ENCODE assay signal across 1 cellular context in the genomic region with DNA sequence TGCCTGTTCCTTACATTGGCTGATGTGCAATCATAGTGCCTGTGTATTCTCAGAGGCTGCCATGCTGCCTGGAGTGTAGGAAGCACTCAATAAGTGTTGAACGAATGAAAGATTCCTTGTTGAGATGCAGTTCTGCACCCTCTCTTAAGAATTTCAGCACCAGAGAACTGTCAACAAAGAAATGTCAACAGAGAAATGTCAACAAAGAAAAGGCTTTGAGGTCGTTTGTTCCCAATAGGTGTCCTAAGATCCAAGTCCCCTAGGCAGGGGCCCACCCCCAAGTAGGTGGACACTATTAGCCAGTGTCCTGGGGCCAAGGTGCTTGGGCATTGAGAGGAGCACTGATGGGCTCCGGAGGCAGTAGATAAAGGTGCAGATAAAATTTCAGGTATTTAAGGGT.
TF ChIP-seq lines count a peak whose summit lies in the region.

No MANE protein-coding gene starts in this region.

TF ChIP-seq in liver, 16 proteins besides CTCF, POLR2A, EP300 and RAD21 (continued from another document):
- TF ChIP-seq, protein P1, sequence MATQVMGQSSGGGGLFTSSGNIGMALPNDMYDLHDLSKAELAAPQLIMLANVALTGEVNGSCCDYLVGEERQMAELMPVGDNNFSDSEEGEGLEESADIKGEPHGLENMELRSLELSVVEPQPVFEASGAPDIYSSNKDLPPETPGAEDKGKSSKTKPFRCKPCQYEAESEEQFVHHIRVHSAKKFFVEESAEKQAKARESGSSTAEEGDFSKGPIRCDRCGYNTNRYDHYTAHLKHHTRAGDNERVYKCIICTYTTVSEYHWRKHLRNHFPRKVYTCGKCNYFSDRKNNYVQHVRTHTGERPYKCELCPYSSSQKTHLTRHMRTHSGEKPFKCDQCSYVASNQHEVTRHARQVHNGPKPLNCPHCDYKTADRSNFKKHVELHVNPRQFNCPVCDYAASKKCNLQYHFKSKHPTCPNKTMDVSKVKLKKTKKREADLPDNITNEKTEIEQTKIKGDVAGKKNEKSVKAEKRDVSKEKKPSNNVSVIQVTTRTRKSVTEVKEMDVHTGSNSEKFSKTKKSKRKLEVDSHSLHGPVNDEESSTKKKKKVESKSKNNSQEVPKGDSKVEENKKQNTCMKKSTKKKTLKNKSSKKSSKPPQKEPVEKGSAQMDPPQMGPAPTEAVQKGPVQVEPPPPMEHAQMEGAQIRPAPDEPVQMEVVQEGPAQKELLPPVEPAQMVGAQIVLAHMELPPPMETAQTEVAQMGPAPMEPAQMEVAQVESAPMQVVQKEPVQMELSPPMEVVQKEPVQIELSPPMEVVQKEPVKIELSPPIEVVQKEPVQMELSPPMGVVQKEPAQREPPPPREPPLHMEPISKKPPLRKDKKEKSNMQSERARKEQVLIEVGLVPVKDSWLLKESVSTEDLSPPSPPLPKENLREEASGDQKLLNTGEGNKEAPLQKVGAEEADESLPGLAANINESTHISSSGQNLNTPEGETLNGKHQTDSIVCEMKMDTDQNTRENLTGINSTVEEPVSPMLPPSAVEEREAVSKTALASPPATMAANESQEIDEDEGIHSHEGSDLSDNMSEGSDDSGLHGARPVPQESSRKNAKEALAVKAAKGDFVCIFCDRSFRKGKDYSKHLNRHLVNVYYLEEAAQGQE (IDR thresholded peaks at IDR 0.05), result peak; percentile 84
- peak; percentile 99 for TF ChIP-seq FOXA1 (IDR thresholded peaks at IDR 0.05)
- TF ChIP-seq HNF4G (IDR thresholded peaks at IDR 0.05), result peak; percentile 36
- TF ChIP-seq RXRA (IDR thresholded peaks at IDR 0.05), result peak; percentile 57 to 72
- TF ChIP-seq NR2F2 (IDR thresholded peaks at IDR 0.05), result no peak
- TF ChIP-seq, protein P2, sequence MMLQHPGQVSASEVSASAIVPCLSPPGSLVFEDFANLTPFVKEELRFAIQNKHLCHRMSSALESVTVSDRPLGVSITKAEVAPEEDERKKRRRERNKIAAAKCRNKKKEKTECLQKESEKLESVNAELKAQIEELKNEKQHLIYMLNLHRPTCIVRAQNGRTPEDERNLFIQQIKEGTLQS (IDR thresholded peaks at IDR 0.05), result no peak
